15 cellular contexts compared by ENCODE assay signal in genomic region chr6:148432405-148433195, GRCh38.
DNase-seq lines count a peak whose midpoint lies in the region; ATAC-seq and TF ChIP-seq lines count a peak whose summit lies in the region.
"Had no signal": no experiment of that assay in that cellular context is flagged by ENCODE, and none has a peak within 500 bp of the region (broad histone marks: within the 10 kb centered on the region; RNA-seq: fewer than 3 reads in every experiment).

No MANE protein-coding gene starts in this region.

- H3K4me3 Mint-ChIP-seq in progenitor cell of endocrine pancreas (ENCODE audit: low read depth), result no peak overlapping the region
- H3K4me3 Mint-ChIP-seq: neural crest cell had no signal

- TF ChIP-seq CTCF in HEK293 (tag by site-specific recombination; IDR thresholded peaks at IDR 0.05) (no peak), foreskin keratinocyte (conservative IDR thresholded peaks at IDR 0.05) (no peak), progenitor cell of endocrine pancreas (IDR thresholded peaks at IDR 0.05; ENCODE audit: unreplicated experiment) (no peak)

- DNase-seq in SK-N-MC (ENCODE audit: low read depth, low spot score) (peak; percentile 58), foreskin keratinocyte (no peak), progenitor cell of endocrine pancreas (ENCODE audit: low spot score, unreplicated experiment) (no peak), OCI-M1 (lab: John Stamatoyannopoulos, UW) (no peak), GM19240 (ENCODE audit: insufficient read length, low spot score) (no peak)
- DNase-seq in activated CD8-positive, alpha-beta memory T cell treated with anti-CD3 and anti-CD28 coated beads for 24 hours, result no peak
- DNase-seq: activated effector memory CD4-positive, alpha-beta T cell treated with Interleukin-2 at 50 U/mL for 16 hours; AML-193; cortex of kidney; sigmoid colon; WERI-Rb-1 had no signal

- H3K27ac ChIP-seq in HEK293 (ENCODE audit: extremely low read depth, low read depth, low read length), result no peak overlapping the region
- peak overlapping the region; percentile 62; the same call in 1 of the 2 replicates for H3K27ac ChIP-seq in SK-N-MC
- H3K27ac ChIP-seq in foreskin keratinocyte, result no peak overlapping the region
- H3K27ac ChIP-seq: WERI-Rb-1 had no signal

- CTCF ChIA-PET in HEK293 (lab: Yijun Ruan, JAX), result no interaction called here

- no peaks in the 10 kb centered on the region for H3K27me3 ChIP-seq in foreskin keratinocyte
- H3K27me3 ChIP-seq: sigmoid colon had no signal

- no peaks in the 10 kb centered on the region for H3K27me3 Mint-ChIP-seq in progenitor cell of endocrine pancreas

- H3K4me3 ChIP-seq in HEK293 (ENCODE audit: low read depth, low read length) (no peak overlapping the region), SK-N-MC (peak overlapping the region; percentile 22)
- H3K4me3 ChIP-seq: lung, sigmoid colon had no signal

- POLR2A ChIA-PET in HEK293 (lab: Yijun Ruan, JAX), result no interaction called here

- no peaks in the 10 kb centered on the region for H3K36me3 ChIP-seq in HEK293 (ENCODE audit: control insufficient read depth in 2 of 2, insufficient read depth in 1 of 2, low read length in 2 of 2)
- H3K36me3 ChIP-seq in SK-N-MC (ENCODE audit: insufficient read depth, low read length), result no peaks in the 10 kb centered on the region
- H3K36me3 ChIP-seq: sigmoid colon, WERI-Rb-1 had no signal

- no peaks in the 10 kb centered on the region for H3K4me1 ChIP-seq in HEK293 (ENCODE audit: control insufficient read depth, insufficient read depth, low read length)
- no peaks in the 10 kb centered on the region for H3K4me1 ChIP-seq in foreskin keratinocyte

- H3K4me1 Mint-ChIP-seq in progenitor cell of endocrine pancreas (ENCODE audit: low read depth), result no peaks in the 10 kb centered on the region

- peak overlapping the region; percentile 79 for H3K27ac Mint-ChIP-seq in progenitor cell of endocrine pancreas

- peak; percentile 31 for ATAC-seq in foreskin keratinocyte
- no peak for ATAC-seq in HG03521 (IDR thresholded peaks at IDR 0.05; ENCODE audit: unreplicated experiment)

- H3K9me3 ChIP-seq in HEK293 (ENCODE audit: control insufficient read depth, insufficient read depth, low read depth, low read length) (no peaks in the 10 kb centered on the region), SK-N-MC (ENCODE audit: low read depth, low read length) (no peaks in the 10 kb centered on the region)
- H3K9me3 ChIP-seq: sigmoid colon had no signal

- H3K36me3 Mint-ChIP-seq in progenitor cell of endocrine pancreas (ENCODE audit: insufficient read depth), result peaks cover 1% of the 10 kb centered on the region

- H3K9me3 Mint-ChIP-seq in progenitor cell of endocrine pancreas (ENCODE audit: low read depth), result no peaks in the 10 kb centered on the region

- H3K9ac ChIP-seq in SK-N-MC (ENCODE audit: insufficient read length), result no peak overlapping the region

TF ChIP-seq in HEK293, 187 proteins besides CTCF, POLR2A, EP300 and RAD21:
- TF ChIP-seq EGR2 (tag by site-specific recombination; IDR thresholded peaks at IDR 0.05; ENCODE audit: low read depth) (peak; percentile 85), ZFHX2 (tag by site-specific recombination; conservative IDR thresholded peaks at IDR 0.05) (peak; percentile 91), TCF7L2 (IDR thresholded peaks at IDR 0.05; ENCODE audit: borderline replicate concordance, low read depth, low read length) (no peak)
